Comparison of ENCODE assay signal across 31 cellular contexts in the genomic region with DNA sequence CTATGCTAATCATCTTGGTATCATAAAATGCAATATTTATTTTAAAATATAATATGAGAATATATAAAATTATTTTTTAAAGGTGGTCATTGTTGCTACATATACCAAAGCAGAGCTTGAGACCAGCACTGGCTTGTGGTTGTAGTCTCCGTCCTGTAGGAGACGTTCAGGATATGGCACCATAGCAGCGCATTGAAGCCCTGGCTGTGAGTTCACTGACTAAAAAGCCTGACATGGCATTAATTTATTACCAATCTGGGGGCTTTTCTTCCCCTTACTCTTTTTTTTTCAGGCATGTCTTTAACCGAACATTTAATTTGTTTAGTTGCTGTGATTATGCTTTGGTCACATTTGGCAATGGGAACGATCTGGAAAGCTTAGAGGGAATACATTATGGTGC.
DNase-seq lines count a peak whose midpoint lies in the region; ATAC-seq, FAIRE-seq and TF ChIP-seq lines count a peak whose summit lies in the region.
"Had no signal": no experiment of that assay in that cellular context is flagged by ENCODE, and none has a peak within 500 bp of the region (broad histone marks: within the 10 kb centered on the region; RNA-seq: fewer than 3 reads in every experiment).

No MANE protein-coding gene starts in this region.

- H3K27me3 ChIP-seq in HepG2 (ENCODE audit: control insufficient read depth in 1 of 2, insufficient read depth in 2 of 2, low read length in 2 of 2) (no peaks in the 10 kb centered on the region; a peak in 1 of 5 replicates), right lobe of liver (no peaks in the 10 kb centered on the region)
- H3K27me3 ChIP-seq: sigmoid colon, tibial nerve had no signal

- no peaks in the 10 kb centered on the region for H3K79me2 ChIP-seq in HepG2 (ENCODE audit: insufficient read depth, low read length)

- DNase-seq in HepG2 (ENCODE audit: low spot score) (no peak), right lobe of liver (no peak), astrocyte of the cerebellum (ENCODE audit: low read depth) (peak; percentile 19), omental fat pad (ENCODE audit: low spot score) (no peak)
- DNase-seq in activated naive CD4-positive, alpha-beta T cell treated with Interleukin-2 at 50 U/mL for 16 hours = no peak
- DNase-seq: 8988T; activated CD4-positive, alpha-beta T cell treated with anti-CD3 and anti-CD28 coated beads for 1 hour; activated CD8-positive, alpha-beta T cell treated with anti-CD3 and anti-CD28 coated beads, Interleukin-2, amount 10 ng/mL, durations not matched to agents 7 days and 5 days; activated effector memory CD4-positive, alpha-beta T cell treated with Interleukin-2 at 50 U/mL for 16 hours; activated naive CD8-positive, alpha-beta T cell treated with anti-CD3 and anti-CD28 coated beads, Interleukin-2, amount 50 U/mL, for 24 hours; activated T-cell treated with anti-CD3 and anti-CD28 coated beads for 4 hours; AML-193; CD8-positive, alpha-beta T cell; cortex of kidney; DMS 273 treated with DMSO at 0.1 percent for 48 hours; GOT3; left ventricle myocardium superior; NCI-H1092 treated with DMSO at 0.1 percent for 48 hours; NCI-H1930; NCI-H2227 treated with DMSO at 0.1 percent for 48 hours; OCI-M1; sigmoid colon had no signal

- H3K4me1 ChIP-seq in HepG2 (ENCODE audit: insufficient read depth, low read length) = no peaks in the 10 kb centered on the region
- H3K4me1 ChIP-seq in right lobe of liver = no peaks in the 10 kb centered on the region
- H3K4me1 ChIP-seq in mesodermal cell (ENCODE audit: control insufficient read depth, insufficient read depth, low read length, poor library complexity, severe bottlenecking) = peaks cover 18% of the 10 kb centered on the region

- CTCF ChIA-PET in HepG2 (lab: Yijun Ruan, JAX; ENCODE audit: low intra/inter-chr PET ratio, low total read pairs) = no interaction called here

- POLR2A ChIA-PET in HepG2 (lab: Yijun Ruan, JAX) = no interaction called here

- TF ChIP-seq RAD21 in HepG2 (CRISPR knock-in tag; IDR thresholded peaks at IDR 0.05) = no peak

- no peak overlapping the region for H3K27ac ChIP-seq in HepG2 (ENCODE audit: extremely low read length, insufficient read depth, low read length)
- no peak overlapping the region for H3K27ac ChIP-seq in right lobe of liver
- peak overlapping the region; percentile 91 for H3K27ac ChIP-seq in mesodermal cell (ENCODE audit: low read depth, low read length, severe bottlenecking)
- H3K27ac ChIP-seq: HL-60, tibial nerve had no signal

- H3K36me3 ChIP-seq in HepG2 (replicated peaks in 1 of 2; ENCODE audit: control insufficient read depth in 1 of 2, insufficient read depth in 2 of 2, low read length in 2 of 2) (no peaks in the 10 kb centered on the region), right lobe of liver (no peaks in the 10 kb centered on the region), mesodermal cell (ENCODE audit: control insufficient read depth, insufficient read depth, low read length) (no peaks in the 10 kb centered on the region)
- H3K36me3 ChIP-seq: sigmoid colon, tibial nerve had no signal

- TF ChIP-seq CTCF in HepG2 (CRISPR knock-in tag; IDR thresholded peaks at IDR 0.05) (no peak), right lobe of liver (IDR thresholded peaks at IDR 0.05) (no peak), astrocyte of the cerebellum (IDR thresholded peaks at IDR 0.05; ENCODE audit: low read depth, low read length, missing control alignments) (peak; percentile 35), omental fat pad (IDR thresholded peaks at IDR 0.05) (no peak)

- H3K9ac ChIP-seq in HepG2 (ENCODE audit: insufficient read depth, low read depth, low read length) = no peak overlapping the region

- H3K9me3 ChIP-seq in HepG2 (ENCODE audit: low read length) = no peaks in the 10 kb centered on the region
- no peaks in the 10 kb centered on the region for H3K9me3 ChIP-seq in right lobe of liver
- no peaks in the 10 kb centered on the region for H3K9me3 ChIP-seq in mesodermal cell (ENCODE audit: control insufficient read depth, low read length)
- H3K9me3 ChIP-seq: sigmoid colon, tibial nerve had no signal

- TF ChIP-seq POLR2A in HepG2 (IDR thresholded peaks at IDR 0.05; ENCODE audit: insufficient read depth in 1 of 2, low read depth in 2 of 2, low read length in 2 of 2) = no peak
- no peak for TF ChIP-seq POLR2A in right lobe of liver (IDR thresholded peaks at IDR 0.05)

- H3K4me2 ChIP-seq in HepG2 (ENCODE audit: low read depth, low read length) = no peak overlapping the region

- H4K20me1 ChIP-seq in HepG2 (ENCODE audit: insufficient read depth, low read length) = no peaks in the 10 kb centered on the region

- 1% methylated on average over 5 of the region's 5 CpGs for WGBS in HepG2 (ENCODE audit: low lambda C conversion rate)
- 56% methylated on average over 5 of the region's 5 CpGs for WGBS in right lobe of liver (ENCODE audit: insufficient coverage, low coverage, low lambda C conversion rate, missing lambda C conversion rate)
- WGBS in mesodermal cell (ENCODE audit: insufficient coverage in 2 of 2), 2 experiments = 83 to 94% methylated on average over 1 to 4 of the region's 5 CpGs

- no peak overlapping the region for H2AFZ ChIP-seq in HepG2 (ENCODE audit: low read length)

- TF ChIP-seq EP300 in HepG2 (IDR thresholded peaks at IDR 0.05; ENCODE audit: low read depth in 2 of 2, low read length in 2 of 2) (no peak), HepG2 (CRISPR knock-in tag; IDR thresholded peaks at IDR 0.05; ENCODE audit: borderline replicate concordance) (no peak)

- H3K4me3 ChIP-seq in HepG2 (replicated peaks in 1 of 3; ENCODE audit: insufficient read depth in 1 of 3, low read depth in 2 of 3, low read length in 3 of 3) = no peak overlapping the region
- H3K4me3 ChIP-seq in right lobe of liver = no peak overlapping the region
- no peak overlapping the region for H3K4me3 ChIP-seq in astrocyte of the cerebellum (ENCODE audit: low read depth, low read length)
- H3K4me3 ChIP-seq in mesodermal cell (ENCODE audit: extremely low read depth, insufficient read depth, low read length, poor library complexity, severe bottlenecking) = no peak overlapping the region
- H3K4me3 ChIP-seq: sigmoid colon, tibial nerve had no signal

- BruUV-seq in HepG2 (replicated peaks; lab: Mats Ljungman, UMichigan) = no TSS peak

- intact Hi-C loops in HepG2 (cut with micrococcal nuclease; ENCODE audit: unreplicated experiment) = no loop called here
- intact Hi-C loops in right lobe of liver (cut with DNase I) = no loop called here

- FAIRE-seq in HepG2 (lab: Jason Lieb, UNC) = no peak
- FAIRE-seq: bronchial epithelial cell, islet of Langerhans had no signal

- in situ Hi-C loops in HepG2 (cut with HindIII; ENCODE audit: extremely low pct_ligation_motif_present, low pct_unique_long_range_greater_than_20kb) (no loop called here), astrocyte of the cerebellum (cut with HindIII; ENCODE audit: low sequenced_read_pairs) (no loop called here)

- ATAC-seq in HepG2 (no peak), right lobe of liver (no peak), GM21515 (IDR thresholded peaks at IDR 0.05; ENCODE audit: unreplicated experiment) (no peak), HG02885 (IDR thresholded peaks at IDR 0.05; ENCODE audit: poor library complexity, unreplicated experiment) (no peak), omental fat pad (ENCODE audit: low FRiP score) (no peak)
- ATAC-seq: activated CD8-positive, alpha-beta T cell treated with anti-CD3 and anti-CD28 coated beads, Interleukin-2, amount 10 ng/mL, durations not matched to agents 7 days and 5 days; activated naive CD8-positive, alpha-beta T cell treated with anti-CD3 and anti-CD28 coated beads, Interleukin-2, amount 50 U/mL, for 24 hours; CD8-positive, alpha-beta T cell; left ventricle myocardium superior; natural killer cell treated with Interleukin-12 subunit alpha and Interleukin-12 subunit beta and Interleukin-15 and Interleukin-18, amount 100 ng/mL, for 72 hours; Right ventricle myocardium inferior had no signal

TF ChIP-seq in HepG2, 621 proteins besides CTCF, POLR2A, EP300 and RAD21 (continues in another document):
- TF ChIP-seq, protein P1, sequence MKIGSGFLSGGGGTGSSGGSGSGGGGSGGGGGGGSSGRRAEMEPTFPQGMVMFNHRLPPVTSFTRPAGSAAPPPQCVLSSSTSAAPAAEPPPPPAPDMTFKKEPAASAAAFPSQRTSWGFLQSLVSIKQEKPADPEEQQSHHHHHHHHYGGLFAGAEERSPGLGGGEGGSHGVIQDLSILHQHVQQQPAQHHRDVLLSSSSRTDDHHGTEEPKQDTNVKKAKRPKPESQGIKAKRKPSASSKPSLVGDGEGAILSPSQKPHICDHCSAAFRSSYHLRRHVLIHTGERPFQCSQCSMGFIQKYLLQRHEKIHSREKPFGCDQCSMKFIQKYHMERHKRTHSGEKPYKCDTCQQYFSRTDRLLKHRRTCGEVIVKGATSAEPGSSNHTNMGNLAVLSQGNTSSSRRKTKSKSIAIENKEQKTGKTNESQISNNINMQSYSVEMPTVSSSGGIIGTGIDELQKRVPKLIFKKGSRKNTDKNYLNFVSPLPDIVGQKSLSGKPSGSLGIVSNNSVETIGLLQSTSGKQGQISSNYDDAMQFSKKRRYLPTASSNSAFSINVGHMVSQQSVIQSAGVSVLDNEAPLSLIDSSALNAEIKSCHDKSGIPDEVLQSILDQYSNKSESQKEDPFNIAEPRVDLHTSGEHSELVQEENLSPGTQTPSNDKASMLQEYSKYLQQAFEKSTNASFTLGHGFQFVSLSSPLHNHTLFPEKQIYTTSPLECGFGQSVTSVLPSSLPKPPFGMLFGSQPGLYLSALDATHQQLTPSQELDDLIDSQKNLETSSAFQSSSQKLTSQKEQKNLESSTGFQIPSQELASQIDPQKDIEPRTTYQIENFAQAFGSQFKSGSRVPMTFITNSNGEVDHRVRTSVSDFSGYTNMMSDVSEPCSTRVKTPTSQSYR (CRISPR knock-in tag; IDR thresholded peaks at IDR 0.05; ENCODE audit: borderline replicate concordance) = no peak
- TF ChIP-seq ZNF530 (CRISPR knock-in tag; IDR thresholded peaks at IDR 0.05; ENCODE audit: low read depth) = no peak
- no peak for TF ChIP-seq KMT2B (CRISPR knock-in tag; IDR thresholded peaks at IDR 0.05)
- TF ChIP-seq MAFK (conservative IDR thresholded peaks at IDR 0.05 in 1 of 2, IDR thresholded peaks at IDR 0.05 in 1 of 2; ENCODE audit: low read length in 2 of 2) = peak; percentile 55 to 75
- no peak for TF ChIP-seq CBFB (CRISPR knock-in tag; IDR thresholded peaks at IDR 0.05)
- peak; percentile 55 for TF ChIP-seq MAFF (IDR thresholded peaks at IDR 0.05; ENCODE audit: low read depth, low read length)
- no peak for TF ChIP-seq ZNF326 (CRISPR knock-in tag; IDR thresholded peaks at IDR 0.05; ENCODE audit: borderline replicate concordance)
- TF ChIP-seq SMAD9 (CRISPR knock-in tag; IDR thresholded peaks at IDR 0.05) = no peak
- TF ChIP-seq, protein P2, sequence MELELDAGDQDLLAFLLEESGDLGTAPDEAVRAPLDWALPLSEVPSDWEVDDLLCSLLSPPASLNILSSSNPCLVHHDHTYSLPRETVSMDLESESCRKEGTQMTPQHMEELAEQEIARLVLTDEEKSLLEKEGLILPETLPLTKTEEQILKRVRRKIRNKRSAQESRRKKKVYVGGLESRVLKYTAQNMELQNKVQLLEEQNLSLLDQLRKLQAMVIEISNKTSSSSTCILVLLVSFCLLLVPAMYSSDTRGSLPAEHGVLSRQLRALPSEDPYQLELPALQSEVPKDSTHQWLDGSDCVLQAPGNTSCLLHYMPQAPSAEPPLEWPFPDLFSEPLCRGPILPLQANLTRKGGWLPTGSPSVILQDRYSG (CRISPR knock-in tag; IDR thresholded peaks at IDR 0.05) = no peak
- TF ChIP-seq HNF4A (CRISPR knock-in tag; IDR thresholded peaks at IDR 0.05) = no peak
